In the genomic region with DNA sequence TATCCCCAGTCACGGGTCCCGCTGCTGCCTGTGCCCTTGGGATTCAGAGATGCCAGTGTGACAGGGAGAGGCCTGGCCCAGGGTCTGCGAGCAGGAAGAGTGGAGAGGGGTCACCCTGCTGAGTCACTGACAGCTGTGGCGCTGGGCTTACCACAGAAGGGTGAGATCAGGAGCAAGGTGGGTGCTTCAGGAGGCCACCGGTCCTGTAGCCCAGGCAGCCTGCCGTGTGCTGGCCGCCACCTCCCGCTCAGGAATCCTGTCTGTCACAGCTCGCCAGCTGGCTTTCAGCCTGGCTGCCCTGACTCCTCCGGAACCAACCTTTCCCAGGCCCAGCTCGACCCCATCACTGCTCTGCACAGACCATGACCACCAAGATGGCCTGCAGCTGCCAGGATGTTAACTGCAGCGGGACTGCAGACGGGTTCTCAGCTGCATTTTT, we compare ENCODE assay signal across 1 cellular context.
TF ChIP-seq lines count a peak whose summit lies in the region.

No MANE protein-coding gene starts in this region.

TF ChIP-seq in GM12878, 131 proteins besides CTCF, POLR2A, EP300 and RAD21 (continued from another document):
- no peak for TF ChIP-seq HSF1 (IDR thresholded peaks at IDR 0.05; ENCODE audit: low read depth, low read length)
- no peak for TF ChIP-seq SRF (IDR thresholded peaks at IDR 0.05; ENCODE audit: low read depth in 2 of 2, low read length in 2 of 2)
- TF ChIP-seq ETV6 (conservative IDR thresholded peaks at IDR 0.05 in 1 of 2, IDR thresholded peaks at IDR 0.05 in 1 of 2; ENCODE audit: borderline replicate concordance in 1 of 2, low read depth in 1 of 2) = no peak
- no peak for TF ChIP-seq RFX5 (IDR thresholded peaks at IDR 0.05; ENCODE audit: low read depth, low read length)
- TF ChIP-seq BCL3 (IDR thresholded peaks at IDR 0.05; ENCODE audit: borderline replicate concordance, insufficient read depth, low read depth, low read length, poor library complexity, severe bottlenecking) = peak; percentile 6
- TF ChIP-seq HDGF (IDR thresholded peaks at IDR 0.05) = no peak
- TF ChIP-seq ATF7 (IDR thresholded peaks at IDR 0.05; ENCODE audit: low read depth) = no peak
- TF ChIP-seq ASH2L (IDR thresholded peaks at IDR 0.05; ENCODE audit: borderline replicate concordance, low read depth) = no peak
- TF ChIP-seq ZSCAN29 (IDR thresholded peaks at IDR 0.05) = no peak
- TF ChIP-seq RB1 (IDR thresholded peaks at IDR 0.05; ENCODE audit: borderline replicate concordance) = no peak
